ENCODE assay signal across 9 cellular contexts in the genomic region with DNA sequence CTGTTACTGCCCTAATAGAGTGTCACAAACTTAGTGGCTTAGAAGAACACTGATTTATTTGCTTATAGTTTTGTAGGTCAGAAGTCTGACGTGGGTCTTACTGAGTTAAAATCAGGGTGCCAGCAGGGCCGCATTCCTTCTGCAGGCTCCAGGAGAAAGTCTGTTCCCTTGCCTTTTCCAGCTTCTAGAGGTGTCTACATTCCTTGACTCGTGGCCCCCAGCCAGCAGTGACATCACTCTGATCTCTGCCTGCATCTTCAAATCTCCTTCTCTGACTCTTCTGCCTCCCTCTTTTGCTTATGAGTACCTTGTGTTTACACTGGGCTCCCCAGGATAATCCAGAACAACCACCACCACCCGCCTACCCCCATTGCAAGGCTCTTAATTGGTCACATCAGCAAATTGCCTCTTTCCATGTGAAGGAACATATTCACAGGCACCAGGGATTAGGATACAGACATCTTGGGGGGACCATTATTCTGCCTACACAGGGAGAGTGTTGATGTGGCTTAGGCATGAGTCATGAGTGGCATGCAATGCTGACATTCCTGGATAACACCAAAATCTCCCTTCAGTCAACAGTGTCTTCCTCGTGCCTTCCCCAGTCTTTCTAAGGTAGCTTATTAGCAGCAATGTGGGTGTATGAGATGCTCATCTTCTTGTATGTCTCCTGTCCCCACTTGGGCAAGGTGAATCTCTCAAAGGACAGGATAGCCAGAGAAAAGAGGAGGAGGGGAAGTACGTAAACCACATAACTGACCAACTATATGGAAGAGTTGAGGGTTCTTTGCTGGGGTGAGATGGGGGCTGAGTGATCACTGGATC. TPM values are rescaled to one million over a fixed set of nuclear protein-coding genes. Genes with fewer than 3 reads are reported as not detected.
DNase-seq lines count a peak whose midpoint lies in the region; ATAC-seq and TF ChIP-seq lines count a peak whose summit lies in the region.
"Had no signal": no experiment of that assay in that cellular context is flagged by ENCODE, and none has a peak within 500 bp of the region (broad histone marks: within the 10 kb centered on the region; RNA-seq: fewer than 3 reads in every experiment).

No MANE protein-coding gene starts in this region.

- peaks cover 4% of the 10 kb centered on the region for H3K36me3 Mint-ChIP-seq in natural killer cell

- peaks cover 65 to 71% of the 10 kb centered on the region in 2 donors for H3K4me1 Mint-ChIP-seq in natural killer cell

- ATAC-seq in natural killer cell: no peak

- no peak overlapping the region for H3K4me3 ChIP-seq in cardiac fibroblast (replicated peaks in 1 of 2; ENCODE audit: low read depth in 2 of 2, low read length in 2 of 2)
- H3K4me3 ChIP-seq: upper lobe of left lung had no signal

- H3K9me3 Mint-ChIP-seq in natural killer cell: no peaks in the 10 kb centered on the region

- TF ChIP-seq CTCF in cardiac fibroblast (IDR thresholded peaks at IDR 0.05; ENCODE audit: low read depth, low read length) (no peak), natural killer cell (IDR thresholded peaks at IDR 0.05) (no peak)

- intact Hi-C loops in natural killer cell (cut with micrococcal nuclease): loop anchor here (5.0 kb wide), 1 partner anchor 38 kb away; no protein-coding TSS in a partner anchor

- H3K27ac Mint-ChIP-seq in natural killer cell: peak overlapping the region; percentile 71 to 75

- H3K4me3 Mint-ChIP-seq in natural killer cell: no peak overlapping the region

- peak; percentile 63 for DNase-seq in ELF-1 (ENCODE audit: low read depth, low spot score)
- peak; percentile 65 for DNase-seq in HT1080 (ENCODE audit: low read depth)
- peak; percentile 14 to 49 for DNase-seq in cardiac fibroblast (ENCODE audit: low read depth in 2 of 2)
- DNase-seq in natural killer cell: no peak
- no peak for DNase-seq in DMS79 (lab: John Stamatoyannopoulos, UW)
- DNase-seq in cerebellar nuclear complex (lab: John Stamatoyannopoulos, UW): no peak
- no peak for DNase-seq in NCI-H446 (lab: John Stamatoyannopoulos, UW)
- DNase-seq: NCI-H1092 treated with DMSO at 0.1 percent for 48 hours, upper lobe of left lung had no signal

- H3K27me3 Mint-ChIP-seq in natural killer cell (ENCODE audit: low read depth in 2 of 2): no peaks in the 10 kb centered on the region

RNA-seq across cellular contexts. Expression of a gene that starts 24.4 kb away (rescaled TPM):
- total RNA-seq in HT1080 (2014; rRNA removed; shearing (Covaris generic)): 57.2 and 57.6 TPM in 2 replicates
- polyA plus RNA-seq in HT1080 (2015; cell fraction: cytosol; rRNA removed): 65.7 and 68.8 TPM in 2 replicates
- polyA plus RNA-seq in HT1080 (2015; cell fraction: nucleus; rRNA removed): 73.6 and 76.6 TPM in 2 replicates
- 100 to 1,000 TPM; 464 to 542 (median 532) TPM for total RNA-seq in natural killer cell

Comparison
In these comparisons a context has a peak if more than half of its experiments do, and no peak if none do; other contexts are left out.
1. DNase-seq: peak in ELF-1 (single experiment), HT1080 (single experiment) and cardiac fibroblast (2 of 2); none in natural killer cell (single experiment), DMS79 (single experiment), cerebellar nuclear complex (0 of 2) and NCI-H446 (0 of 2).